In genomic region chr10:44069573-44069972, GRCh38 we compare ENCODE assay signal across 2 cellular contexts.
TF ChIP-seq lines count a peak whose summit lies in the region.

No MANE protein-coding gene starts in this region.

TF ChIP-seq in liver, 16 proteins besides CTCF, POLR2A, EP300 and RAD21 (continued from another document):
- TF ChIP-seq ZBTB33 (IDR thresholded peaks at IDR 0.05) (no peak), REST (IDR thresholded peaks at IDR 0.05) (no peak), MAX (IDR thresholded peaks at IDR 0.05) (peak; percentile 31), FOXA1 (IDR thresholded peaks at IDR 0.05) (no peak), HNF4A (conservative IDR thresholded peaks at IDR 0.05) (no peak), NR2F2 (IDR thresholded peaks at IDR 0.05) (no peak), EGR1 (IDR thresholded peaks at IDR 0.05; ENCODE audit: low read depth in 2 of 2) (no peak), YY1 (IDR thresholded peaks at IDR 0.05) (no peak), HNF4G (IDR thresholded peaks at IDR 0.05) (no peak)

TF ChIP-seq in HepG2, 621 proteins besides CTCF, POLR2A, EP300 and RAD21 (continued from another document):
- no peak for TF ChIP-seq GMEB1 (CRISPR knock-in tag; IDR thresholded peaks at IDR 0.05; ENCODE audit: borderline replicate concordance)
- no peak for TF ChIP-seq GABPA (IDR thresholded peaks at IDR 0.05; ENCODE audit: low read depth, low read length)
- no peak for TF ChIP-seq GABPA (CRISPR knock-in tag; IDR thresholded peaks at IDR 0.05; ENCODE audit: low read depth)
- no peak for TF ChIP-seq PHF5A (CRISPR knock-in tag; IDR thresholded peaks at IDR 0.05; ENCODE audit: low read depth, unreplicated experiment)
- no peak for TF ChIP-seq ZNF660 (CRISPR knock-in tag; IDR thresholded peaks at IDR 0.05; ENCODE audit: borderline replicate concordance, low read depth)
- no peak for TF ChIP-seq KDM5B (CRISPR knock-in tag; IDR thresholded peaks at IDR 0.05; ENCODE audit: borderline replicate concordance)
- TF ChIP-seq ZNF891 (CRISPR knock-in tag; IDR thresholded peaks at IDR 0.05), result no peak
- no peak for TF ChIP-seq SMC3 (IDR thresholded peaks at IDR 0.05; ENCODE audit: low read length)
- TF ChIP-seq ZNF878 (CRISPR knock-in tag; IDR thresholded peaks at IDR 0.05), result no peak
- no peak for TF ChIP-seq ESRRA (CRISPR knock-in tag; IDR thresholded peaks at IDR 0.05; ENCODE audit: low read depth)
- TF ChIP-seq MAFF (IDR thresholded peaks at IDR 0.05; ENCODE audit: low read depth, low read length), result no peak
- no peak for TF ChIP-seq ZNF24 (IDR thresholded peaks at IDR 0.05)
- TF ChIP-seq ZNF274 (CRISPR knock-in tag; IDR thresholded peaks at IDR 0.05), result no peak
- no peak for TF ChIP-seq ATF3 (CRISPR knock-in tag; IDR thresholded peaks at IDR 0.05)
